In the genomic region with DNA sequence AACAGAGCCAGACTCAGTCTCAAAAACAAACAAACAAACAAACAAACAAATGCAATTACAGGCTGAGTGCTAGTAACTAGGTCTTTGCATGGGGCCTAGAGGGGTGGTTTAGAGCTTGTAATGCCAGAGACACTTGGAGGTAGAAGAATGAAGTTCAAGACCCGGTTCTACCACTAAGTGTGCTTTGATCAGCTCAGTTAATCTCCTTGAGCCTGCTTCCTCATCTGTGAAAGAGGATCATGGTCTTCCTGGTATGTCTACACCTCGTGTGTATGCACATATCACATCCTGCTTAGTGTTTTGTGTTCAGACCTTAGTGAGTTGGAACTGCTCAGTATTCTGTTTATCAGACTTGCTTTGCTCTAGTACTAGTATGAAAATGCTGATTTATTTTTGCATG, we compare ENCODE assay signal across 1 cellular context.
TF ChIP-seq lines count a peak whose summit lies in the region.

No MANE protein-coding gene starts in this region.

TF ChIP-seq in HCT116, 20 proteins besides CTCF, POLR2A, EP300 and RAD21:
- TF ChIP-seq, protein P1, sequence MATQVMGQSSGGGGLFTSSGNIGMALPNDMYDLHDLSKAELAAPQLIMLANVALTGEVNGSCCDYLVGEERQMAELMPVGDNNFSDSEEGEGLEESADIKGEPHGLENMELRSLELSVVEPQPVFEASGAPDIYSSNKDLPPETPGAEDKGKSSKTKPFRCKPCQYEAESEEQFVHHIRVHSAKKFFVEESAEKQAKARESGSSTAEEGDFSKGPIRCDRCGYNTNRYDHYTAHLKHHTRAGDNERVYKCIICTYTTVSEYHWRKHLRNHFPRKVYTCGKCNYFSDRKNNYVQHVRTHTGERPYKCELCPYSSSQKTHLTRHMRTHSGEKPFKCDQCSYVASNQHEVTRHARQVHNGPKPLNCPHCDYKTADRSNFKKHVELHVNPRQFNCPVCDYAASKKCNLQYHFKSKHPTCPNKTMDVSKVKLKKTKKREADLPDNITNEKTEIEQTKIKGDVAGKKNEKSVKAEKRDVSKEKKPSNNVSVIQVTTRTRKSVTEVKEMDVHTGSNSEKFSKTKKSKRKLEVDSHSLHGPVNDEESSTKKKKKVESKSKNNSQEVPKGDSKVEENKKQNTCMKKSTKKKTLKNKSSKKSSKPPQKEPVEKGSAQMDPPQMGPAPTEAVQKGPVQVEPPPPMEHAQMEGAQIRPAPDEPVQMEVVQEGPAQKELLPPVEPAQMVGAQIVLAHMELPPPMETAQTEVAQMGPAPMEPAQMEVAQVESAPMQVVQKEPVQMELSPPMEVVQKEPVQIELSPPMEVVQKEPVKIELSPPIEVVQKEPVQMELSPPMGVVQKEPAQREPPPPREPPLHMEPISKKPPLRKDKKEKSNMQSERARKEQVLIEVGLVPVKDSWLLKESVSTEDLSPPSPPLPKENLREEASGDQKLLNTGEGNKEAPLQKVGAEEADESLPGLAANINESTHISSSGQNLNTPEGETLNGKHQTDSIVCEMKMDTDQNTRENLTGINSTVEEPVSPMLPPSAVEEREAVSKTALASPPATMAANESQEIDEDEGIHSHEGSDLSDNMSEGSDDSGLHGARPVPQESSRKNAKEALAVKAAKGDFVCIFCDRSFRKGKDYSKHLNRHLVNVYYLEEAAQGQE (IDR thresholded peaks at IDR 0.05; ENCODE audit: low read depth): no peak
- TF ChIP-seq CEBPB (IDR thresholded peaks at IDR 0.05; ENCODE audit: low read depth): no peak
- no peak for TF ChIP-seq CBX3 (IDR thresholded peaks at IDR 0.05; ENCODE audit: low read depth)
- no peak for TF ChIP-seq SRF (IDR thresholded peaks at IDR 0.05; ENCODE audit: low read depth)
- no peak for TF ChIP-seq EGR1 (IDR thresholded peaks at IDR 0.05; ENCODE audit: low read depth)
- TF ChIP-seq ZNF274 (IDR thresholded peaks at IDR 0.05; ENCODE audit: low read depth, low read length): no peak
- TF ChIP-seq YY1 (IDR thresholded peaks at IDR 0.05; ENCODE audit: extremely low read depth, insufficient replicate concordance, low read depth, low read length): no peak
- TF ChIP-seq JUND (IDR thresholded peaks at IDR 0.05): no peak
- TF ChIP-seq, protein P2, sequence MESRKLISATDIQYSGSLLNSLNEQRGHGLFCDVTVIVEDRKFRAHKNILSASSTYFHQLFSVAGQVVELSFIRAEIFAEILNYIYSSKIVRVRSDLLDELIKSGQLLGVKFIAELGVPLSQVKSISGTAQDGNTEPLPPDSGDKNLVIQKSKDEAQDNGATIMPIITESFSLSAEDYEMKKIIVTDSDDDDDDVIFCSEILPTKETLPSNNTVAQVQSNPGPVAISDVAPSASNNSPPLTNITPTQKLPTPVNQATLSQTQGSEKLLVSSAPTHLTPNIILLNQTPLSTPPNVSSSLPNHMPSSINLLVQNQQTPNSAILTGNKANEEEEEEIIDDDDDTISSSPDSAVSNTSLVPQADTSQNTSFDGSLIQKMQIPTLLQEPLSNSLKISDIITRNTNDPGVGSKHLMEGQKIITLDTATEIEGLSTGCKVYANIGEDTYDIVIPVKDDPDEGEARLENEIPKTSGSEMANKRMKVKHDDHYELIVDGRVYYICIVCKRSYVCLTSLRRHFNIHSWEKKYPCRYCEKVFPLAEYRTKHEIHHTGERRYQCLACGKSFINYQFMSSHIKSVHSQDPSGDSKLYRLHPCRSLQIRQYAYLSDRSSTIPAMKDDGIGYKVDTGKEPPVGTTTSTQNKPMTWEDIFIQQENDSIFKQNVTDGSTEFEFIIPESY (IDR thresholded peaks at IDR 0.05; ENCODE audit: extremely low read depth, insufficient replicate concordance, low read length): no peak
- TF ChIP-seq, protein P3, sequence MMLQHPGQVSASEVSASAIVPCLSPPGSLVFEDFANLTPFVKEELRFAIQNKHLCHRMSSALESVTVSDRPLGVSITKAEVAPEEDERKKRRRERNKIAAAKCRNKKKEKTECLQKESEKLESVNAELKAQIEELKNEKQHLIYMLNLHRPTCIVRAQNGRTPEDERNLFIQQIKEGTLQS (IDR thresholded peaks at IDR 0.05): no peak
- TF ChIP-seq MAX (IDR thresholded peaks at IDR 0.05): no peak
- TF ChIP-seq FOSL1 (IDR thresholded peaks at IDR 0.05; ENCODE audit: low read depth): no peak
- no peak for TF ChIP-seq ELF1 (IDR thresholded peaks at IDR 0.05; ENCODE audit: borderline replicate concordance, low read depth)
- TF ChIP-seq ZFX (IDR thresholded peaks at IDR 0.05): no peak
- no peak for TF ChIP-seq SP1 (IDR thresholded peaks at IDR 0.05; ENCODE audit: low read depth)
- no peak for TF ChIP-seq TCF7L2 (IDR thresholded peaks at IDR 0.05; ENCODE audit: borderline replicate concordance, extremely low read depth, insufficient read depth, insufficient read length)
- no peak for TF ChIP-seq POLR2AphosphoS5 (IDR thresholded peaks at IDR 0.05; ENCODE audit: low read depth, low read length)
- no peak for TF ChIP-seq EZH2phosphoT487 (IDR thresholded peaks at IDR 0.05; ENCODE audit: borderline replicate concordance)
- no peak for TF ChIP-seq EZH2 (IDR thresholded peaks at IDR 0.05)
TF ChIP-seq in HCT116: peak in this region for 0.
